8 cellular contexts compared by ENCODE assay signal in genomic region chr1:205748398-205749093, GRCh38. TPM values are rescaled to one million over a fixed set of nuclear protein-coding genes. Genes with fewer than 3 reads are reported as not detected.
DNase-seq lines count a peak whose midpoint lies in the region; ATAC-seq and TF ChIP-seq lines count a peak whose summit lies in the region.

No MANE protein-coding gene starts in this region.

- H3K27ac Mint-ChIP-seq in activated naive CD4-positive, alpha-beta T cell treated with anti-CD3 and anti-CD28 coated beads, Interleukin-2, amount 50 U/mL, for 72 hours, result peak overlapping the region; percentile 96 to 98
- peak overlapping the region; percentile 95 for H3K27ac Mint-ChIP-seq in glutamatergic neuron (ENCODE audit: unreplicated experiment)

- H3K4me3 Mint-ChIP-seq in glutamatergic neuron (ENCODE audit: unreplicated experiment), result peak overlapping the region; percentile 93

- peak; percentile 29 for DNase-seq in AG09319 (ENCODE audit: extremely low read depth, low read depth)
- peak; percentile 50 for DNase-seq in GM12865 (ENCODE audit: low read depth)
- DNase-seq in NCI-H446 (lab: John Stamatoyannopoulos, UW), result peak; percentile 77 to 78
- peak in 1 of 2 donors; percentile 58 for DNase-seq in activated naive CD4-positive, alpha-beta T cell treated with anti-CD3 and anti-CD28 coated beads, Interleukin-2, amount 50 U/mL, for 72 hours (ENCODE audit: low spot score in 2 of 2)
- no peak for DNase-seq in glutamatergic neuron
- DNase-seq in retinal pigment epithelial cell (ENCODE audit: low read depth), result peak; percentile 28
- no peak for DNase-seq in pons (ENCODE audit: low spot score)

- peak; percentile 17 to 37 for ATAC-seq in activated naive CD4-positive, alpha-beta T cell treated with anti-CD3 and anti-CD28 coated beads, Interleukin-2, amount 50 U/mL, for 72 hours
- no peak for ATAC-seq in GM21786 (IDR thresholded peaks at IDR 0.05; ENCODE audit: unreplicated experiment)

- H3K4me3 ChIP-seq in GM12865 (ENCODE audit: low read depth, low read length) (peak overlapping the region; percentile 65), retinal pigment epithelial cell (ENCODE audit: low read length) (peak overlapping the region; percentile 98)

- peaks cover 20% of the 10 kb centered on the region for H3K4me1 Mint-ChIP-seq in glutamatergic neuron (ENCODE audit: low read depth, unreplicated experiment)

- H3K9me3 Mint-ChIP-seq in activated naive CD4-positive, alpha-beta T cell treated with anti-CD3 and anti-CD28 coated beads, Interleukin-2, amount 50 U/mL, for 72 hours, result no peaks in the 10 kb centered on the region
- peaks cover 16% of the 10 kb centered on the region for H3K9me3 Mint-ChIP-seq in glutamatergic neuron (ENCODE audit: unreplicated experiment)

- peaks cover 20 to 37% of the 10 kb centered on the region in 2 donors for H3K36me3 Mint-ChIP-seq in activated naive CD4-positive, alpha-beta T cell treated with anti-CD3 and anti-CD28 coated beads, Interleukin-2, amount 50 U/mL, for 72 hours
- H3K36me3 Mint-ChIP-seq in glutamatergic neuron (ENCODE audit: unreplicated experiment), result no peaks in the 10 kb centered on the region

- H3K27me3 Mint-ChIP-seq in glutamatergic neuron (ENCODE audit: unreplicated experiment), result peaks cover 5% of the 10 kb centered on the region

- TF ChIP-seq CTCF in AG09319 (IDR thresholded peaks at IDR 0.05; ENCODE audit: low read depth, low read length) (no peak; the same call in 1 of the 2 replicates), GM12865 (IDR thresholded peaks at IDR 0.05; ENCODE audit: insufficient read depth, low read depth, low read length, missing control alignments) (no peak), glutamatergic neuron (IDR thresholded peaks at IDR 0.05; ENCODE audit: partially characterized antibody, unreplicated experiment) (no peak), retinal pigment epithelial cell (conservative IDR thresholded peaks at IDR 0.05; ENCODE audit: low read depth, low read length) (no peak)

RNA-seq across cellular contexts. Expression of gene NUCKS1, which starts 1.4 kb away (rescaled TPM):
- total RNA-seq in activated naive CD4-positive, alpha-beta T cell treated with anti-CD3 and anti-CD28 coated beads, Interleukin-2, amount 50 U/mL, for 72 hours, result 100 to 1,000 TPM in 1 of 2 donors, 10 to 100 TPM in 1; 97.1 to 173 TPM
- 124 TPM for total RNA-seq in glutamatergic neuron (ENCODE audit: unreplicated experiment)

RNA-seq across cellular contexts. Expression of gene RAB29, which starts 26.7 kb away (rescaled TPM):
- total RNA-seq in activated naive CD4-positive, alpha-beta T cell treated with anti-CD3 and anti-CD28 coated beads, Interleukin-2, amount 50 U/mL, for 72 hours, result 10 to 100 TPM; 22.3 to 39.0 TPM
- 1.7 TPM for total RNA-seq in glutamatergic neuron (ENCODE audit: unreplicated experiment)

Comparison
In these comparisons a context has a peak if more than half of its experiments do, and no peak if none do; other contexts are left out.
1. DNase-seq: peak in AG09319 (single experiment), GM12865 (single experiment), NCI-H446 (2 of 2) and retinal pigment epithelial cell (single experiment); none in glutamatergic neuron (single experiment) and pons (single experiment).